Comparison of ENCODE assay signal across 2 cellular contexts in genomic region chr1:109947582-109948284, GRCh38.
TF ChIP-seq lines count a peak whose summit lies in the region.

No MANE protein-coding gene starts in this region.

TF ChIP-seq in HEK293, 187 proteins besides CTCF, POLR2A, EP300 and RAD21:
- TF ChIP-seq ZNF362 (tag by site-specific recombination; IDR thresholded peaks at IDR 0.05) (0 out of 2 replicates have a peak, but pooled peaks have one; percentile 20), ZNF600 (tag by site-specific recombination; IDR thresholded peaks at IDR 0.05) (peak; percentile 28; the same call in 1 of the 2 replicates), ZNF416 (tag by site-specific recombination; IDR thresholded peaks at IDR 0.05) (no peak), ZNF530 (tag by site-specific recombination; IDR thresholded peaks at IDR 0.05; ENCODE audit: low read depth) (no peak), ZSCAN18 (tag by site-specific recombination; IDR thresholded peaks at IDR 0.05) (no peak), ZNF76 (tag by site-specific recombination; IDR thresholded peaks at IDR 0.05; ENCODE audit: borderline replicate concordance, low read depth) (no peak), ZNF169 (tag by site-specific recombination; IDR thresholded peaks at IDR 0.05) (no peak), ZNF18 (tag by site-specific recombination; IDR thresholded peaks at IDR 0.05) (no peak)
TF ChIP-seq in HEK293: peak in this region for 2.

TF ChIP-seq in HepG2, 621 proteins besides CTCF, POLR2A, EP300 and RAD21 (continues in another document):
- TF ChIP-seq MIXL1 (CRISPR knock-in tag; IDR thresholded peaks at IDR 0.05) = 0 out of 2 replicates have a peak, but pooled peaks have one; percentile 21
- TF ChIP-seq TFDP1 (CRISPR knock-in tag; IDR thresholded peaks at IDR 0.05; ENCODE audit: borderline replicate concordance) = peak; percentile 51; the same call in 1 of the 2 replicates
- 0 out of 2 replicates have a peak, but pooled peaks have one; percentile 26 for TF ChIP-seq HIC2 (CRISPR knock-in tag; IDR thresholded peaks at IDR 0.05; ENCODE audit: low read depth)
- peak; percentile 30; the same call in 1 of the 2 replicates for TF ChIP-seq IKZF5 (CRISPR knock-in tag; IDR thresholded peaks at IDR 0.05)
- TF ChIP-seq ETV6 (CRISPR knock-in tag; conservative IDR thresholded peaks at IDR 0.05) = no peak
- TF ChIP-seq HIVEP1 (CRISPR knock-in tag; IDR thresholded peaks at IDR 0.05) = no peak
- 0 out of 2 replicates have a peak, but pooled peaks have one; percentile 19 for TF ChIP-seq ZNF878 (CRISPR knock-in tag; IDR thresholded peaks at IDR 0.05)
- TF ChIP-seq SALL1 (CRISPR knock-in tag; IDR thresholded peaks at IDR 0.05) = peak; percentile 70
- 0 out of 2 replicates have a peak, but pooled peaks have one; percentile 37 for TF ChIP-seq HNF1B (CRISPR knock-in tag; IDR thresholded peaks at IDR 0.05)
- TF ChIP-seq SOX6 (IDR thresholded peaks at IDR 0.05) = no peak
- TF ChIP-seq SOX6 (CRISPR knock-in tag; IDR thresholded peaks at IDR 0.05) = peak; percentile 6; the same call in 1 of the 2 replicates
- TF ChIP-seq FOXA3 (CRISPR knock-in tag; IDR thresholded peaks at IDR 0.05) = 0 out of 2 replicates have a peak, but pooled peaks have one; percentile 35
- TF ChIP-seq ZFX (CRISPR knock-in tag; IDR thresholded peaks at IDR 0.05; ENCODE audit: low read depth) = peak; percentile 38; the same call in 1 of the 2 replicates
- TF ChIP-seq AHDC1 (CRISPR knock-in tag; IDR thresholded peaks at IDR 0.05; ENCODE audit: borderline replicate concordance) = 0 out of 2 replicates have a peak, but pooled peaks have one; percentile 21
- peak; percentile 42; the same call in 1 of the 2 replicates for TF ChIP-seq TFE3 (CRISPR knock-in tag; IDR thresholded peaks at IDR 0.05)
- TF ChIP-seq ZMYM4 (CRISPR knock-in tag; IDR thresholded peaks at IDR 0.05) = peak; percentile 31; the same call in 1 of the 2 replicates
- TF ChIP-seq ZNF501 (CRISPR knock-in tag; IDR thresholded peaks at IDR 0.05) = 0 out of 2 replicates have a peak, but pooled peaks have one; percentile 42
- TF ChIP-seq ZFY (CRISPR knock-in tag; IDR thresholded peaks at IDR 0.05) = 0 out of 2 replicates have a peak, but pooled peaks have one; percentile 20
- no peak for TF ChIP-seq ZBTB40 (IDR thresholded peaks at IDR 0.05)
- 0 out of 2 replicates have a peak, but pooled peaks have one; percentile 45 for TF ChIP-seq ZBTB40 (CRISPR knock-in tag; IDR thresholded peaks at IDR 0.05)
- 0 out of 2 replicates have a peak, but pooled peaks have one; percentile 44 for TF ChIP-seq MAX (IDR thresholded peaks at IDR 0.05)
- no peak for TF ChIP-seq HOXA5 (CRISPR knock-in tag; IDR thresholded peaks at IDR 0.05)
- TF ChIP-seq TBX2 (CRISPR knock-in tag; IDR thresholded peaks at IDR 0.05; ENCODE audit: borderline replicate concordance) = peak; percentile 42; the same call in 1 of the 2 replicates
- 0 out of 2 replicates have a peak, but pooled peaks have one; percentile 6 for TF ChIP-seq HDAC1 (CRISPR knock-in tag; IDR thresholded peaks at IDR 0.05)
- TF ChIP-seq TEAD3 (CRISPR knock-in tag; optimal IDR thresholded peaks at IDR 0.05; ENCODE audit: borderline replicate concordance) = peak; percentile 64
